In genomic region chr1:147853391-147853790, GRCh38 we compare ENCODE assay signal across 1 cellular context.
TF ChIP-seq lines count a peak whose summit lies in the region.

No MANE protein-coding gene starts in this region.

TF ChIP-seq in IMR-90, 13 proteins besides CTCF, POLR2A, EP300 and RAD21 (continued from another document):
- no peak for TF ChIP-seq ELK1 (IDR thresholded peaks at IDR 0.05; ENCODE audit: borderline replicate concordance, low read depth, low read length)
- TF ChIP-seq MAFK (IDR thresholded peaks at IDR 0.05; ENCODE audit: low read depth, low read length): no peak
- no peak for TF ChIP-seq MXI1 (IDR thresholded peaks at IDR 0.05; ENCODE audit: borderline replicate concordance, low read depth, low read length)
- no peak for TF ChIP-seq FOS (IDR thresholded peaks at IDR 0.05; ENCODE audit: low read depth, low read length)
- TF ChIP-seq BHLHE40 (IDR thresholded peaks at IDR 0.05; ENCODE audit: low read depth, low read length): no peak
- TF ChIP-seq NFE2L2 (IDR thresholded peaks at IDR 0.05; ENCODE audit: low read depth, low read length): no peak
